9 cellular contexts compared by ENCODE assay signal in the genomic region with DNA sequence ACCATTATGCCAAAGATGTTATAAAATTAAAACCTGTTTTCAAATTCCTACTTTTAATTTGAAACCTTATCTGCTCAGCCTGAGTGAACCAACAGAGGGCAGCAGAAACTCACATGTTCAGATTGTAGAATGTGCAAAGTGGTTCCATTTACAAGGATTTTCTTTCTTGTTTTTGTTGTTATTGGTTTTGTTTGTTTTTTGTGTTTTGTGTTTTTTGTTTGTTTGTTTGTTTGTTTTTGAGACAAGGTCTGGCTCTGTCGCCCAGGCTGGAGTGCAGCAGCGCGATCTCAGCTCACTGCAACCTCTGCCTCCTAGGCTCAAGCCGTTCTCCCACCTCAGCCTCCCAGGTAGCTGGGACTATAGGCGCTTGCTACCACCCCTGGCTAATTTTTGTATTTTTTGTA.
DNase-seq lines count a peak whose midpoint lies in the region; ATAC-seq and TF ChIP-seq lines count a peak whose summit lies in the region.
"Had no signal": no experiment of that assay in that cellular context is flagged by ENCODE, and none has a peak within 500 bp of the region (broad histone marks: within the 10 kb centered on the region; RNA-seq: fewer than 3 reads in every experiment).

No MANE protein-coding gene starts in this region.

- peaks cover 4% of the 10 kb centered on the region for H3K36me3 ChIP-seq in adipocyte (ENCODE audit: control insufficient read depth, insufficient read depth, low read length, severe bottlenecking)

- H3K4me3 ChIP-seq in adipocyte (ENCODE audit: low read length), result no peak overlapping the region

- DNase-seq in GM04504 (ENCODE audit: low read depth) (peak; percentile 20), NCI-H2227 treated with DMSO at 0.1 percent for 48 hours (lab: John Stamatoyannopoulos, UW) (peak; percentile 32), adipocyte (ENCODE audit: low read depth) (peak; percentile 79), iPS-NIHi11 (ENCODE audit: low spot score) (peak; percentile 29)
- DNase-seq in stimulated activated CD4-positive, alpha-beta T cell treated with anti-CD3 and anti-CD28 coated beads, Interleukin-4, amount 100 ng/mL, for 24 hours, result peak; percentile 50
- no peak for DNase-seq in effector CD8-positive, alpha-beta T cell (lab: John Stamatoyannopoulos, UW)

- peaks cover 7% of the 10 kb centered on the region for H3K4me1 ChIP-seq in adipocyte (ENCODE audit: control insufficient read depth, insufficient read depth, low read length)

- no peaks in the 10 kb centered on the region for H3K9me3 ChIP-seq in adipocyte (ENCODE audit: control insufficient read depth, low read length)

- peak; percentile 87 for TF ChIP-seq CTCF in 22Rv1 (IDR thresholded peaks at IDR 0.05)

- H3K27me3 ChIP-seq in adipocyte (replicated peaks; ENCODE audit: control insufficient read depth, insufficient read depth, low read length), result no peaks in the 10 kb centered on the region

- ATAC-seq in HG03342 (IDR thresholded peaks at IDR 0.05; ENCODE audit: unreplicated experiment), result no peak

- H3K27ac ChIP-seq in 22Rv1, result no peak overlapping the region
- H3K27ac ChIP-seq: epithelial cell of prostate had no signal

- H3K9ac ChIP-seq in adipocyte (ENCODE audit: low read length), result no peak overlapping the region
